In the genomic region with DNA sequence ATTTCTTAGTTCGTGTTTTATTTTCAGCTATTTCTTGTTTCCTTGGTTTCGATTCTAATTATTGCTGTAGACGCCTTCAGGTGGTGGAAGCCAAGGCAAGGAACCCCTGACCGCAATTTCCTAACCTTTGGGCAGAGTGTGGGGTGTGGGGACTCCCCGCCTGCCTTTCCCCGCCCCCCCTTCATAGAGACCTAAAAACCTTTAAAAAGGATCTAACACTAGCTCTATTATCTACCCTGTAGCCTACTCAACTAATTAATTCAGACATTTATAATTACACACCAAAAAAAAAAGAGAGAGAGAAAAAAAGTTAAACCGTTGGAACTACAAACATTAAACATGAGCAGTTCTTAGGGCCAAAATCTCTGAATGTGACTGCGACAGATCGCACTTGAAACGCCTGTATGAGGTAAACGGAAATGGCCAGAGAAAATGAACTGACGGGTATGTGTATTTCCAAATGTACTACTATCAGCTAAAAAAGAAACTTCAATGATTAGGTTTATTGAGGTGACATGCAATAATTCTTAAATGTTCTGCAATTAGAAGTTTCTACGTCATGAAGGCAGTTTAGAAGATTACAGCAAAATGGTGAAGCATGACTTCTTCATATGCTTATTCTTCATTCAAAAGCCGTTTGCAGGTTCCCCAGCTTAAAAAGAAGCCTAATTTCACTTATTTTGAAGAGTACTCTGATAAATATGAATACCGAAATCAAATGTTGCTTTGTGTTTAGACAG, we compare ENCODE assay signal across 8 cellular contexts. TPM values are rescaled to one million over a fixed set of nuclear protein-coding genes. Genes with fewer than 3 reads are reported as not detected.
DNase-seq lines count a peak whose midpoint lies in the region; ATAC-seq and TF ChIP-seq lines count a peak whose summit lies in the region.

No MANE protein-coding gene starts in this region.

- H3K36me3 ChIP-seq in mammary epithelial cell (ENCODE audit: insufficient read depth, low read length) (no peaks in the 10 kb centered on the region), stomach (no peaks in the 10 kb centered on the region)

- dilution Hi-C loops in mammary epithelial cell (cut with HindIII; ENCODE audit: low sequenced_read_pairs), result no loop called here

- no peaks in the 10 kb centered on the region for H3K36me3 Mint-ChIP-seq in mesothelial cell of epicardium

- intact Hi-C loops in mammary epithelial cell (cut with micrococcal nuclease), result loop anchor here (1.0 to 5.0 kb wide), 2 partner anchors 19 to 684 kb away; a partner anchor contains a TSS
- intact Hi-C loops in stomach (cut with DNase I; ENCODE audit: low total_unique reads), result no loop called here

- H3K27ac Mint-ChIP-seq in mesothelial cell of epicardium, result peak overlapping the region; percentile 94

- peaks cover 31% of the 10 kb centered on the region for H3K4me1 ChIP-seq in mammary epithelial cell (ENCODE audit: insufficient read depth, low read length)
- H3K4me1 ChIP-seq in stomach, result peaks cover 0 to 24% (median 13%) of the 10 kb centered on the region in 4 donors

- H3K79me2 ChIP-seq in mammary epithelial cell (ENCODE audit: insufficient read depth, low read length), result no peaks in the 10 kb centered on the region

- TF ChIP-seq EP300 in stomach (IDR thresholded peaks at IDR 0.05), result no peak

- H3K4me3 ChIP-seq in mammary epithelial cell (replicated peaks in 1 of 3; ENCODE audit: insufficient read depth in 1 of 3, low read depth in 2 of 3, low read length in 3 of 3) (peak overlapping the region; percentile 64 to 88 (median 73)), stomach (peak overlapping the region; percentile 71 to 77 (median 72))

- no peaks in the 10 kb centered on the region for H3K27me3 ChIP-seq in mammary epithelial cell (ENCODE audit: insufficient read depth, low read length)
- no peaks in the 10 kb centered on the region for H3K27me3 ChIP-seq in stomach

- in situ Hi-C loops in mammary epithelial cell (cut with MboI; ENCODE audit: low sequenced_read_pairs in 2 of 2), result no loop called here

- 1% methylated on average over 12 of the region's 15 CpGs for WGBS in mammary epithelial cell (ENCODE audit: low coverage, missing lambda C conversion rate)
- WGBS in stomach, 5 donors, result 27 to 37% (median 34%) methylated on average over 15 of the region's 15 CpGs

- no peak for TF ChIP-seq POLR2A in stomach (IDR thresholded peaks at IDR 0.05)

- no peaks in the 10 kb centered on the region for H3K27me3 Mint-ChIP-seq in mesothelial cell of epicardium (ENCODE audit: low read depth)

- peak; percentile 35 for ATAC-seq in GM19023 (IDR thresholded peaks at IDR 0.05; ENCODE audit: unreplicated experiment)
- peak; percentile 11 for ATAC-seq in HG02973 (IDR thresholded peaks at IDR 0.05; ENCODE audit: unreplicated experiment)

- H3K9me3 ChIP-seq in mammary epithelial cell (replicated peaks; ENCODE audit: insufficient read depth, low read length), result no peaks in the 10 kb centered on the region
- H3K9me3 ChIP-seq in stomach, result no peaks in the 10 kb centered on the region

- CTCF ChIA-PET in mammary epithelial cell (lab: Charles Lee; ENCODE audit: low non-redundant PET), result no interaction called here

- H3K4me3 Mint-ChIP-seq in mesothelial cell of epicardium, result peak overlapping the region; percentile 75

- peak overlapping the region; percentile 95 for H3K4me2 ChIP-seq in mammary epithelial cell (ENCODE audit: insufficient read depth, low read depth, low read length)

- H3K27ac ChIP-seq in mammary epithelial cell (ENCODE audit: insufficient read depth, low read depth, low read length) (peak overlapping the region; percentile 82), stomach (peak overlapping the region; percentile 91 to 97 (median 93))

- H4K20me1 ChIP-seq in mammary epithelial cell (ENCODE audit: insufficient read depth, low read length), result no peaks in the 10 kb centered on the region

- H2AFZ ChIP-seq in mammary epithelial cell (ENCODE audit: low read depth, low read length), result peak overlapping the region; percentile 99

- TSS peak; percentile 92 for BruUV-seq in mammary epithelial cell (replicated peaks; lab: Mats Ljungman, UMichigan)

- DNase-seq in SKM-1 treated with dmso at 0.1 percent for 144 hours (lab: John Stamatoyannopoulos, UW; ENCODE audit: unreplicated experiment) (peak; percentile 86), mammary epithelial cell (no peak), mesothelial cell of epicardium (ENCODE audit: low spot score in 2 of 2, unreplicated experiment in 2 of 2) (no peak), stomach (no peak), NCI-H2171 (lab: John Stamatoyannopoulos, UW) (no peak), T1000 (lab: John Stamatoyannopoulos, UW) (no peak)

- H3K9ac ChIP-seq in mammary epithelial cell (ENCODE audit: insufficient read depth, low read length), result peak overlapping the region; percentile 84

- H3K9me3 Mint-ChIP-seq in mesothelial cell of epicardium, result no peaks in the 10 kb centered on the region

- H3K4me1 Mint-ChIP-seq in mesothelial cell of epicardium, result peaks cover 31% of the 10 kb centered on the region

- TF ChIP-seq CTCF in mammary epithelial cell (conservative IDR thresholded peaks at IDR 0.05 in 1 of 2, IDR thresholded peaks at IDR 0.05 in 1 of 2; ENCODE audit: extremely low read depth in 1 of 2, insufficient read depth in 1 of 2, low read depth in 1 of 2, low read length in 2 of 2) (no peak), mesothelial cell of epicardium (IDR thresholded peaks at IDR 0.05; ENCODE audit: unreplicated experiment) (no peak), stomach (IDR thresholded peaks at IDR 0.05) (no peak)

RNA-seq across cellular contexts. Expression of a gene that starts 19.0 kb away (rescaled TPM):
- total RNA-seq in mammary epithelial cell, result 10 to 100 TPM; 41.3 to 61.5 TPM
- 9.5 TPM for polyA plus RNA-seq in mammary epithelial cell
- 35.0 TPM for polyA minus RNA-seq in mammary epithelial cell
- 38.8 to 44.3 TPM (median 40.7 TPM) in 3 replicates for total RNA-seq in mesothelial cell of epicardium
- total RNA-seq in stomach, result 100 to 1,000 TPM in 1 of 5 donors, 10 to 100 TPM in 4; 11.0 to 218 (median 43.1) TPM
- 1 to 10 TPM; 1.7 to 3.0 (median 2.1) TPM for polyA plus RNA-seq in stomach
